21 cellular contexts compared by ENCODE assay signal in genomic region chr12:27101290-27101689, GRCh38. TPM values are rescaled to one million over a fixed set of nuclear protein-coding genes. Genes with fewer than 3 reads are reported as not detected.
"Had no signal": no experiment of that assay in that cellular context is flagged by ENCODE, and none has a peak within 500 bp of the region (broad histone marks: within the 10 kb centered on the region; RNA-seq: fewer than 3 reads in every experiment).

No MANE protein-coding gene starts in this region.

- H3K9me3 ChIP-seq: gastrocnemius medialis, left lung, sigmoid colon, testis had no signal

- H3K36me3 ChIP-seq: gastrocnemius medialis, left lung, sigmoid colon had no signal

- FAIRE-seq: kidney, TTC549 had no signal

- H3K27me3 ChIP-seq: dorsolateral prefrontal cortex, gastrocnemius medialis, left lung, sigmoid colon, testis had no signal

- H3K4me3 ChIP-seq: dorsolateral prefrontal cortex, gastrocnemius medialis, left lung, sigmoid colon, testis had no signal

- ATAC-seq: activated T-cell treated with anti-CD3 and anti-CD28 coated beads, Interleukin-2, amount 50 U/mL, for 72 hours; gastrocnemius medialis; left lung; stimulated activated effector memory CD8-positive, alpha-beta T cell treated with anti-CD3 and anti-CD28 coated beads, Interleukin-12 subunit alpha, Interleukin-12 subunit beta, amount 100 ng/mL, for 72 hours had no signal

- H3K27ac ChIP-seq: dorsolateral prefrontal cortex, gastrocnemius medialis, left lung, sigmoid colon, testis had no signal

- H3K4me1 ChIP-seq: gastrocnemius medialis, left lung, sigmoid colon, testis had no signal

- DNase-seq: activated CD4-positive, alpha-beta T cell treated with anti-CD3 and anti-CD28 coated beads, Interleukin-2, amount 50 U/mL, for 4 hours; activated effector memory CD4-positive, alpha-beta T cell treated with anti-CD3 and anti-CD28 coated beads, Interleukin-2, amount 50 U/mL, for 16 hours; activated T-cell treated with anti-CD3 and anti-CD28 coated beads, Interleukin-2, amount 50 U/mL, for 72 hours; dorsolateral prefrontal cortex; gastrocnemius medialis; head of caudate nucleus; kidney; left lung; nephron progenitor cell; nucleus accumbens; sigmoid colon; stimulated activated CD4-positive, alpha-beta T cell treated with anti-CD3 and anti-CD28 coated beads, Interleukin-4, amount 100 ng/mL, for 24 hours; testis had no signal

RNA-seq across cellular contexts. Expression of gene C12orf71, which starts 18.9 kb away (rescaled TPM):
- total RNA-seq: activated CD8-positive, alpha-beta memory T cell treated with anti-CD3 and anti-CD28 coated beads for 36 hours; activated T-cell treated with anti-CD3 and anti-CD28 coated beads, Interleukin-2, amount 50 U/mL, for 72 hours; cardiac septum; gastrocnemius medialis; kidney; left lung; lung microvascular endothelial cell; myocyte; sigmoid colon had no signal
- polyA plus RNA-seq: adipose tissue, esophagus, sigmoid colon had no signal
